ENCODE assay signal across 1 cellular context in the genomic region with DNA sequence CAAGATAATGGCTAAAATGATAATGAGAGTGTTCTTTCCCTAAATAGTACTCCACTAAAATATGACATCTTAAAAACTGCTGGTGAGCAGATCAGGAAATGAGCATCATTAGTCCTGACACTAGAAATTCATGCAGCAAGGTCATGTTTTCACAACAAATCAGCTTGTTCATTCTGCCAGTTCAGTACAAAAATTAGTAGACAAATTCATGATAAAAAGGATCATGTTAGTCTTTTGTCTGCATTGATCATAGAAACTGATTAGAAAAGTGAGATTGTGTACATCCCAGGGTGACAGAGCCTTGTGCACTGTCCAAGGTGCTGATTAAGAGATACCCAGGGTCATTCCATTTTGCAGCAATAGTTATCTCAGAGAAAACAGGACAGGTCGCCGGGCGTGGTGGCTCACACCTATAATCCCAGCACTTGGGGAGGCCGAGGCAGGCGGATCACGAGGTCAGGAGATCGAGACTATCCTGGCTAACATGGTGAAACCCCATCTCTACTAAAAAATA.
TF ChIP-seq lines count a peak whose summit lies in the region.

No MANE protein-coding gene starts in this region.

TF ChIP-seq in K562, 482 proteins besides CTCF, POLR2A, EP300 and RAD21 (continued from another document):
- TF ChIP-seq, protein P1, sequence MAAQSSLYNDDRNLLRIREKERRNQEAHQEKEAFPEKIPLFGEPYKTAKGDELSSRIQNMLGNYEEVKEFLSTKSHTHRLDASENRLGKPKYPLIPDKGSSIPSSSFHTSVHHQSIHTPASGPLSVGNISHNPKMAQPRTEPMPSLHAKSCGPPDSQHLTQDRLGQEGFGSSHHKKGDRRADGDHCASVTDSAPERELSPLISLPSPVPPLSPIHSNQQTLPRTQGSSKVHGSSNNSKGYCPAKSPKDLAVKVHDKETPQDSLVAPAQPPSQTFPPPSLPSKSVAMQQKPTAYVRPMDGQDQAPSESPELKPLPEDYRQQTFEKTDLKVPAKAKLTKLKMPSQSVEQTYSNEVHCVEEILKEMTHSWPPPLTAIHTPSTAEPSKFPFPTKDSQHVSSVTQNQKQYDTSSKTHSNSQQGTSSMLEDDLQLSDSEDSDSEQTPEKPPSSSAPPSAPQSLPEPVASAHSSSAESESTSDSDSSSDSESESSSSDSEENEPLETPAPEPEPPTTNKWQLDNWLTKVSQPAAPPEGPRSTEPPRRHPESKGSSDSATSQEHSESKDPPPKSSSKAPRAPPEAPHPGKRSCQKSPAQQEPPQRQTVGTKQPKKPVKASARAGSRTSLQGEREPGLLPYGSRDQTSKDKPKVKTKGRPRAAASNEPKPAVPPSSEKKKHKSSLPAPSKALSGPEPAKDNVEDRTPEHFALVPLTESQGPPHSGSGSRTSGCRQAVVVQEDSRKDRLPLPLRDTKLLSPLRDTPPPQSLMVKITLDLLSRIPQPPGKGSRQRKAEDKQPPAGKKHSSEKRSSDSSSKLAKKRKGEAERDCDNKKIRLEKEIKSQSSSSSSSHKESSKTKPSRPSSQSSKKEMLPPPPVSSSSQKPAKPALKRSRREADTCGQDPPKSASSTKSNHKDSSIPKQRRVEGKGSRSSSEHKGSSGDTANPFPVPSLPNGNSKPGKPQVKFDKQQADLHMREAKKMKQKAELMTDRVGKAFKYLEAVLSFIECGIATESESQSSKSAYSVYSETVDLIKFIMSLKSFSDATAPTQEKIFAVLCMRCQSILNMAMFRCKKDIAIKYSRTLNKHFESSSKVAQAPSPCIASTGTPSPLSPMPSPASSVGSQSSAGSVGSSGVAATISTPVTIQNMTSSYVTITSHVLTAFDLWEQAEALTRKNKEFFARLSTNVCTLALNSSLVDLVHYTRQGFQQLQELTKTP (IDR thresholded peaks at IDR 0.05; ENCODE audit: low read depth in 1 of 2, partially characterized antibody in 2 of 2): peak in 1 of 2 experiments; percentile 33
- peak; percentile 85 for TF ChIP-seq MIER1 (IDR thresholded peaks at IDR 0.05; ENCODE audit: low read depth)
- TF ChIP-seq, protein P2, sequence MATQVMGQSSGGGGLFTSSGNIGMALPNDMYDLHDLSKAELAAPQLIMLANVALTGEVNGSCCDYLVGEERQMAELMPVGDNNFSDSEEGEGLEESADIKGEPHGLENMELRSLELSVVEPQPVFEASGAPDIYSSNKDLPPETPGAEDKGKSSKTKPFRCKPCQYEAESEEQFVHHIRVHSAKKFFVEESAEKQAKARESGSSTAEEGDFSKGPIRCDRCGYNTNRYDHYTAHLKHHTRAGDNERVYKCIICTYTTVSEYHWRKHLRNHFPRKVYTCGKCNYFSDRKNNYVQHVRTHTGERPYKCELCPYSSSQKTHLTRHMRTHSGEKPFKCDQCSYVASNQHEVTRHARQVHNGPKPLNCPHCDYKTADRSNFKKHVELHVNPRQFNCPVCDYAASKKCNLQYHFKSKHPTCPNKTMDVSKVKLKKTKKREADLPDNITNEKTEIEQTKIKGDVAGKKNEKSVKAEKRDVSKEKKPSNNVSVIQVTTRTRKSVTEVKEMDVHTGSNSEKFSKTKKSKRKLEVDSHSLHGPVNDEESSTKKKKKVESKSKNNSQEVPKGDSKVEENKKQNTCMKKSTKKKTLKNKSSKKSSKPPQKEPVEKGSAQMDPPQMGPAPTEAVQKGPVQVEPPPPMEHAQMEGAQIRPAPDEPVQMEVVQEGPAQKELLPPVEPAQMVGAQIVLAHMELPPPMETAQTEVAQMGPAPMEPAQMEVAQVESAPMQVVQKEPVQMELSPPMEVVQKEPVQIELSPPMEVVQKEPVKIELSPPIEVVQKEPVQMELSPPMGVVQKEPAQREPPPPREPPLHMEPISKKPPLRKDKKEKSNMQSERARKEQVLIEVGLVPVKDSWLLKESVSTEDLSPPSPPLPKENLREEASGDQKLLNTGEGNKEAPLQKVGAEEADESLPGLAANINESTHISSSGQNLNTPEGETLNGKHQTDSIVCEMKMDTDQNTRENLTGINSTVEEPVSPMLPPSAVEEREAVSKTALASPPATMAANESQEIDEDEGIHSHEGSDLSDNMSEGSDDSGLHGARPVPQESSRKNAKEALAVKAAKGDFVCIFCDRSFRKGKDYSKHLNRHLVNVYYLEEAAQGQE (CRISPR knock-in tag; IDR thresholded peaks at IDR 0.05; ENCODE audit: low read depth): peak; percentile 86
- TF ChIP-seq NFIX (CRISPR knock-in tag; IDR thresholded peaks at IDR 0.05; ENCODE audit: low read depth): no peak
- no peak for TF ChIP-seq PPARD (CRISPR knock-in tag; IDR thresholded peaks at IDR 0.05)
- no peak for TF ChIP-seq KLF13 (tag; IDR thresholded peaks at IDR 0.05; ENCODE audit: borderline replicate concordance, low read depth)
- TF ChIP-seq RBM25 (IDR thresholded peaks at IDR 0.05; ENCODE audit: low read depth, low read length, severe bottlenecking): no peak
